In genomic region chr20:2874456-2874855, GRCh38 we compare ENCODE assay signal across 10 cellular contexts. TPM values are rescaled to one million over a fixed set of nuclear protein-coding genes. Genes with fewer than 3 reads are reported as not detected.
A peak's percentile ranks its signal among the peaks of the same experiment; 100 is the strongest.
DNase-seq lines count a peak whose midpoint lies in the region; ATAC-seq and TF ChIP-seq lines count a peak whose summit lies in the region.
"Had no signal": no experiment of that assay in that cellular context is flagged by ENCODE, and none has a peak within 500 bp of the region (broad histone marks: within the 10 kb centered on the region; RNA-seq: fewer than 3 reads in every experiment).

No MANE protein-coding gene starts in this region.

- no peaks in the 10 kb centered on the region for H3K36me3 ChIP-seq in CD8-positive, alpha-beta T cell (ENCODE audit: insufficient read depth, low read length)
- H3K36me3 ChIP-seq in KMS-11 (ENCODE audit: insufficient read depth) (no peaks in the 10 kb centered on the region), mesodermal cell (ENCODE audit: control insufficient read depth, insufficient read depth, low read length) (peaks cover 20% of the 10 kb centered on the region)

- H3K4me1 ChIP-seq in CD8-positive, alpha-beta T cell (ENCODE audit: insufficient read depth, low read length), result peaks cover 37% of the 10 kb centered on the region
- H3K4me1 ChIP-seq in KMS-11 (ENCODE audit: low read depth, poor library complexity, severe bottlenecking), result peaks cover 3% of the 10 kb centered on the region
- peaks cover 13% of the 10 kb centered on the region for H3K4me1 ChIP-seq in mesodermal cell (ENCODE audit: control insufficient read depth, insufficient read depth, low read length, poor library complexity, severe bottlenecking)

- CTCF ChIA-PET in CD8-positive, alpha-beta T cell (lab: Charles Lee), result no interaction called here

- no peak overlapping the region for H3K9ac ChIP-seq in KMS-11

- intact Hi-C loops in CD8-positive, alpha-beta T cell (cut with DNase I, micrococcal nuclease), result loop anchor here (5.0 to 10.0 kb wide), 7 partner anchors 108 to 533 kb away; partner anchors contain the start of genes DDRGK1 (in 1 of the 2), DNAAF9 (in 1 of the 2), ITPA (in 1 of the 2) and LZTS3 (in 1 of the 2)

- peak overlapping the region; percentile 49 for H3K27ac ChIP-seq in CD8-positive, alpha-beta T cell (ENCODE audit: low read depth, low read length)
- H3K27ac ChIP-seq in KMS-11, result no peak overlapping the region
- H3K27ac ChIP-seq in mesodermal cell (ENCODE audit: low read depth, low read length, severe bottlenecking), result no peak overlapping the region

- peak overlapping the region; percentile 90 for H3K4me3 Mint-ChIP-seq in CD8-positive, alpha-beta T cell
- peak overlapping the region; percentile 83 to 90 (median 86) for H3K4me3 Mint-ChIP-seq in brain

- peaks cover 24% of the 10 kb centered on the region for H3K36me3 Mint-ChIP-seq in CD8-positive, alpha-beta T cell
- H3K36me3 Mint-ChIP-seq in brain, result peaks cover 16% of the 10 kb centered on the region

- H4K20me1 ChIP-seq in KMS-11 (ENCODE audit: insufficient read depth), result no peaks in the 10 kb centered on the region

- H3K9me3 ChIP-seq in CD8-positive, alpha-beta T cell (ENCODE audit: low read length), result no peaks in the 10 kb centered on the region
- no peaks in the 10 kb centered on the region for H3K9me3 ChIP-seq in mesodermal cell (ENCODE audit: control insufficient read depth, low read length)

- POLR2A ChIA-PET in CD8-positive, alpha-beta T cell (lab: Charles Lee), result interaction anchor here (0.8 to 1.6 kb wide), 2 partner anchors 27 to 1375 kb away, joined by 3 to 6 read pairs; no protein-coding TSS in a partner anchor

- peaks cover 49% of the 10 kb centered on the region for H3K4me1 Mint-ChIP-seq in CD8-positive, alpha-beta T cell (ENCODE audit: low read depth)
- H3K4me1 Mint-ChIP-seq in brain, result peaks cover 69% of the 10 kb centered on the region

- DNase-seq in CD8-positive, alpha-beta T cell, result no peak
- DNase-seq in HPDE6-E6E7 (ENCODE audit: extremely low spot score), result no peak

- no peak overlapping the region for H2AFZ ChIP-seq in KMS-11 (ENCODE audit: low read depth)

- H3K27ac Mint-ChIP-seq in CD8-positive, alpha-beta T cell, result peak overlapping the region; percentile 83
- H3K27ac Mint-ChIP-seq in brain, result peak overlapping the region; percentile 7 to 87 (median 80)

- no peaks in the 10 kb centered on the region for H3K27me3 ChIP-seq in CD8-positive, alpha-beta T cell (ENCODE audit: insufficient read depth, low read length)
- H3K27me3 ChIP-seq in KMS-11 (ENCODE audit: insufficient read depth, low read depth), result no peaks in the 10 kb centered on the region

- peak overlapping the region; percentile 68 for H3K4me2 ChIP-seq in KMS-11

- H3K4me3 ChIP-seq in CD8-positive, alpha-beta T cell (ENCODE audit: low read depth, low read length), result peak overlapping the region; percentile 85
- H3K4me3 ChIP-seq in KMS-11 (IDR thresholded peaks at IDR 0.05; ENCODE audit: insufficient read depth, low read depth, low read length), result no peak overlapping the region
- H3K4me3 ChIP-seq in mesodermal cell (ENCODE audit: extremely low read depth, insufficient read depth, low read length, poor library complexity, severe bottlenecking), result peak overlapping the region; percentile 81

- no peaks in the 10 kb centered on the region for H3K27me3 Mint-ChIP-seq in CD8-positive, alpha-beta T cell (ENCODE audit: low read depth)
- H3K27me3 Mint-ChIP-seq in brain, result peaks cover 8% of the 10 kb centered on the region

- no peaks in the 10 kb centered on the region for H3K9me3 Mint-ChIP-seq in CD8-positive, alpha-beta T cell
- H3K9me3 Mint-ChIP-seq in brain, result peaks cover 0 to 2% (median 0%) of the 10 kb centered on the region in 5 experiments

- no peaks in the 10 kb centered on the region; the same call in 1 of the 2 replicates for H3K79me2 ChIP-seq in KMS-11 (ENCODE audit: insufficient read depth, low read depth)

- WGBS in mesodermal cell (ENCODE audit: insufficient coverage in 2 of 2), 2 experiments, result 60% methylated on average over 6 of the region's 7 CpGs

- no peak for TF ChIP-seq CTCF in CD8-positive, alpha-beta T cell (IDR thresholded peaks at IDR 0.05)
- no peak for TF ChIP-seq CTCF in KMS-11 (conservative IDR thresholded peaks at IDR 0.05; ENCODE audit: low read depth, low read length)
- TF ChIP-seq CTCF in brain (conservative IDR thresholded peaks at IDR 0.05), result no peak

- ATAC-seq in CD8-positive, alpha-beta T cell, result no peak
- ATAC-seq in GM21529 (IDR thresholded peaks at IDR 0.05; ENCODE audit: unreplicated experiment) (no peak), HG03565 (IDR thresholded peaks at IDR 0.05; ENCODE audit: unreplicated experiment) (no peak), GM21515 (IDR thresholded peaks at IDR 0.05; ENCODE audit: unreplicated experiment) (no peak)

RNA-seq across cellular contexts. Expression of gene PTPRA, which starts 1.2 kb away (rescaled TPM):
- total RNA-seq in CD8-positive, alpha-beta T cell, result 10 to 100 TPM; 68.2 to 71.9 TPM
- polyA plus RNA-seq in brain (ENCODE audit: insufficient read depth, low read depth, low replicate concordance), result 101 TPM
- 86.4 TPM for polyA plus RNA-seq in mesodermal cell (2013, experiment 1 of 2)
- polyA plus RNA-seq in mesodermal cell (2013, experiment 2 of 2), result 82.4 TPM

RNA-seq across cellular contexts. Expression of gene VPS16, which starts 33.9 kb away (rescaled TPM):
- 10 to 100 TPM; 40.7 to 41.1 TPM for total RNA-seq in CD8-positive, alpha-beta T cell
- polyA plus RNA-seq in brain (ENCODE audit: insufficient read depth, low read depth, low replicate concordance), result 38.4 TPM
- 41.1 TPM for polyA plus RNA-seq in mesodermal cell (2013, experiment 1 of 2)
- polyA plus RNA-seq in mesodermal cell (2013, experiment 2 of 2), result 36.7 TPM

RNA-seq across cellular contexts. Expression of gene PCED1A, which starts 34.0 kb away (rescaled TPM):
- total RNA-seq in CD8-positive, alpha-beta T cell, result 10 to 100 TPM; 58.7 to 62.2 TPM
- 34.9 TPM for polyA plus RNA-seq in brain (ENCODE audit: insufficient read depth, low read depth, low replicate concordance)
- polyA plus RNA-seq in mesodermal cell (2013, experiment 1 of 2), result 45.7 TPM
- polyA plus RNA-seq in mesodermal cell (2013, experiment 2 of 2), result 36.0 TPM

RNA-seq across cellular contexts. Expression of gene TMEM239, which starts 58.3 kb away (rescaled TPM):
- total RNA-seq in CD8-positive, alpha-beta T cell, result not detected
- polyA plus RNA-seq in brain (ENCODE audit: insufficient read depth, low read depth, low replicate concordance), result not detected
- polyA plus RNA-seq in mesodermal cell (2013, experiment 1 of 2), result not detected
- not detected for polyA plus RNA-seq in mesodermal cell (2013, experiment 2 of 2)
- total RNA-seq: LHCN-M2, pulmonary artery endothelial cell had no signal

RNA-seq across cellular contexts. Expression of gene C20orf141, which starts 59.7 kb away (rescaled TPM):
- total RNA-seq in CD8-positive, alpha-beta T cell, result not detected
- not detected for polyA plus RNA-seq in brain (ENCODE audit: insufficient read depth, low read depth, low replicate concordance)
- polyA plus RNA-seq in mesodermal cell (2013, experiment 1 of 2), result not detected
- polyA plus RNA-seq in mesodermal cell (2013, experiment 2 of 2), result not detected
- total RNA-seq: LHCN-M2, pulmonary artery endothelial cell had no signal
